In genomic region chr6:77657365-77657764, GRCh38 we compare ENCODE assay signal across 35 cellular contexts. TPM values are rescaled to one million over a fixed set of nuclear protein-coding genes. Genes with fewer than 3 reads are reported as not detected.
"Had no signal": no experiment of that assay in that cellular context is flagged by ENCODE, and none has a peak within 500 bp of the region (broad histone marks: within the 10 kb centered on the region; RNA-seq: fewer than 3 reads in every experiment).

No MANE protein-coding gene starts in this region.

- H3K9me3 ChIP-seq: ascending aorta, esophagus squamous epithelium, gastroesophageal sphincter had no signal

- H3K4me1 ChIP-seq: ascending aorta, esophagus squamous epithelium, gastroesophageal sphincter, heart right ventricle had no signal

- H3K27me3 ChIP-seq: ascending aorta, esophagus squamous epithelium, gastroesophageal sphincter, heart right ventricle had no signal

- H3K36me3 ChIP-seq: ascending aorta, esophagus squamous epithelium, gastroesophageal sphincter, heart right ventricle had no signal

- H3K4me3 ChIP-seq: ascending aorta, esophagus squamous epithelium, gastroesophageal sphincter, heart right ventricle had no signal

- H3K9me3 Mint-ChIP-seq: activated CD4-positive, alpha-beta memory T cell treated with anti-CD3 and anti-CD28 coated beads for 36 hours; activated CD4-positive, alpha-beta T cell treated with anti-CD3 and anti-CD28 coated beads, Interleukin-2, amount 10 ng/mL, durations not matched to agents 24 days and 14 days; activated naive CD4-positive, alpha-beta T cell treated with anti-CD3 and anti-CD28 coated beads for 36 hours; activated naive CD8-positive, alpha-beta T cell treated with anti-CD3 and anti-CD28 coated beads, Interleukin-2, amount 10 ng/mL, durations not matched to agents 7 days and 5 days; activated T-helper 1 cell treated with anti-CD3 and anti-CD28 coated beads, Interleukin-12 subunit alpha, Interleukin-12 subunit beta, Interleukin-2, Interleukin-4 antibody, amounts not matched to agents 30 ng/mL and 10 ng/mL and 1 ng/mL, durations not matched to agents 14 hours and 24 hours and 36 hours; T-helper 2 cell treated with Interferon-gamma antibody and Interleukin-4, amounts not matched to agents 5 μg/mL and 100 μg/mL, for 36 hours had no signal

- DNase-seq: activated CD4-positive, alpha-beta memory T cell treated with anti-CD3 and anti-CD28 coated beads for 36 hours; activated CD4-positive, alpha-beta T cell treated with anti-CD3 and anti-CD28 coated beads for 36 hours; activated CD4-positive, alpha-beta T cell treated with anti-CD3 and anti-CD28 coated beads, Interleukin-2, amount 10 ng/mL, durations not matched to agents 24 days and 14 days; activated CD4-positive, CD25-positive, alpha-beta regulatory T cell; activated CD4-positive, CD25-positive, alpha-beta regulatory T cell treated with anti-CD3 and anti-CD28 coated beads, Interleukin-2, amount 50 U/mL, for 72 hours; activated CD8-positive, alpha-beta memory T cell treated with anti-CD3 and anti-CD28 coated beads, Interleukin-2, amount 10 ng/mL, durations not matched to agents 7 days and 5 days; activated CD8-positive, alpha-beta memory T cell treated with anti-CD3 and anti-CD28 coated beads, Interleukin-2, amount 50 U/mL, for 4 hours; activated CD8-positive, alpha-beta T cell treated with anti-CD3 and anti-CD28 coated beads, Interleukin-2, amount 10 ng/mL, durations not matched to agents 7 days and 5 days; activated effector memory CD4-positive, alpha-beta T cell treated with anti-CD3 and anti-CD28 coated beads, Interleukin-2, amount 50 U/mL, for 16 hours; activated naive CD4-positive, alpha-beta T cell treated with anti-CD3 and anti-CD28 coated beads for 36 hours; activated naive CD8-positive, alpha-beta T cell treated with anti-CD3 and anti-CD28 coated beads, Interleukin-2, amount 10 ng/mL, durations not matched to agents 7 days and 5 days; activated T-cell treated with anti-CD3 and anti-CD28 coated beads, Interleukin-2, amount 50 U/mL, for 1 hour; activated T-cell treated with anti-CD3 and anti-CD28 coated beads, Interleukin-2, amount 50 U/mL, for 48 hours; caudate nucleus; effector CD8-positive, alpha-beta T cell; esophagus squamous epithelium; foreskin melanocyte; heart right ventricle; T-helper 1 cell; T-helper 17 cell; T1000 had no signal

- H3K27ac Mint-ChIP-seq: activated CD4-positive, alpha-beta memory T cell treated with anti-CD3 and anti-CD28 coated beads for 36 hours; activated CD4-positive, alpha-beta T cell treated with anti-CD3 and anti-CD28 coated beads for 36 hours; activated CD4-positive, alpha-beta T cell treated with anti-CD3 and anti-CD28 coated beads, Interleukin-2, amount 10 ng/mL, durations not matched to agents 24 days and 14 days; activated CD8-positive, alpha-beta memory T cell treated with anti-CD3 and anti-CD28 coated beads, Interleukin-2, amount 10 ng/mL, durations not matched to agents 7 days and 5 days; activated CD8-positive, alpha-beta T cell treated with anti-CD3 and anti-CD28 coated beads, Interleukin-2, amount 10 ng/mL, durations not matched to agents 7 days and 5 days; activated naive CD4-positive, alpha-beta T cell treated with anti-CD3 and anti-CD28 coated beads for 36 hours; activated naive CD4-positive, alpha-beta T cell treated with anti-CD3 and anti-CD28 coated beads, Interleukin-2, amount 50 U/mL, for 72 hours; activated naive CD8-positive, alpha-beta T cell treated with anti-CD3 and anti-CD28 coated beads, Interleukin-2, amount 10 ng/mL, durations not matched to agents 7 days and 5 days; activated T-helper 1 cell treated with anti-CD3 and anti-CD28 coated beads, Interleukin-12 subunit alpha, Interleukin-12 subunit beta, Interleukin-2, Interleukin-4 antibody, amounts not matched to agents 30 ng/mL and 10 ng/mL and 1 ng/mL, durations not matched to agents 14 hours and 24 hours and 36 hours; activated T-helper 2 cell treated with anti-CD3 and anti-CD28 coated beads, Interferon-gamma antibody, Interleukin-2, Interleukin-4, amounts not matched to agents 10 μg/mL and 5 μg/mL and 100 μg/mL, durations not matched to agents 14 hours and 24 hours and 36 hours; T-helper 17 cell; T-helper 2 cell treated with Interferon-gamma antibody and Interleukin-4, amounts not matched to agents 5 μg/mL and 100 μg/mL, for 36 hours had no signal

- H3K4me3 Mint-ChIP-seq: activated CD4-positive, alpha-beta memory T cell treated with anti-CD3 and anti-CD28 coated beads for 36 hours; activated CD4-positive, alpha-beta T cell treated with anti-CD3 and anti-CD28 coated beads for 36 hours; activated CD4-positive, alpha-beta T cell treated with anti-CD3 and anti-CD28 coated beads, Interleukin-2, amount 10 ng/mL, durations not matched to agents 24 days and 14 days; activated CD8-positive, alpha-beta memory T cell treated with anti-CD3 and anti-CD28 coated beads, Interleukin-2, amount 10 ng/mL, durations not matched to agents 7 days and 5 days; activated CD8-positive, alpha-beta T cell treated with anti-CD3 and anti-CD28 coated beads, Interleukin-2, amount 10 ng/mL, durations not matched to agents 7 days and 5 days; activated naive CD4-positive, alpha-beta T cell treated with anti-CD3 and anti-CD28 coated beads for 36 hours; activated naive CD8-positive, alpha-beta T cell treated with anti-CD3 and anti-CD28 coated beads, Interleukin-2, amount 10 ng/mL, durations not matched to agents 7 days and 5 days; activated T-helper 1 cell treated with anti-CD3 and anti-CD28 coated beads, Interleukin-12 subunit alpha, Interleukin-12 subunit beta, Interleukin-2, Interleukin-4 antibody, amounts not matched to agents 30 ng/mL and 10 ng/mL and 1 ng/mL, durations not matched to agents 14 hours and 24 hours and 36 hours; T-helper 17 cell; T-helper 2 cell treated with Interferon-gamma antibody and Interleukin-4, amounts not matched to agents 5 μg/mL and 100 μg/mL, for 36 hours had no signal

- ATAC-seq: activated CD4-positive, alpha-beta T cell treated with anti-CD3 and anti-CD28 coated beads for 36 hours; activated CD8-positive, alpha-beta memory T cell treated with anti-CD3 and anti-CD28 coated beads, Interleukin-2, amount 10 ng/mL, durations not matched to agents 7 days and 5 days; activated CD8-positive, alpha-beta T cell treated with anti-CD3 and anti-CD28 coated beads, Interleukin-2, amount 10 ng/mL, durations not matched to agents 7 days and 5 days; activated naive CD4-positive, alpha-beta T cell treated with anti-CD3 and anti-CD28 coated beads, Interleukin-2, amount 50 U/mL, for 72 hours; gastroesophageal sphincter; heart right ventricle; T-helper 17 cell had no signal

- H3K4me1 Mint-ChIP-seq: activated CD4-positive, alpha-beta T cell treated with anti-CD3 and anti-CD28 coated beads for 36 hours; activated CD4-positive, alpha-beta T cell treated with anti-CD3 and anti-CD28 coated beads, Interleukin-2, amount 10 ng/mL, durations not matched to agents 24 days and 14 days; activated CD8-positive, alpha-beta memory T cell treated with anti-CD3 and anti-CD28 coated beads, Interleukin-2, amount 10 ng/mL, durations not matched to agents 7 days and 5 days; activated naive CD8-positive, alpha-beta T cell treated with anti-CD3 and anti-CD28 coated beads, Interleukin-2, amount 10 ng/mL, durations not matched to agents 7 days and 5 days; T-helper 17 cell had no signal

- H3K36me3 Mint-ChIP-seq: activated CD4-positive, alpha-beta memory T cell treated with anti-CD3 and anti-CD28 coated beads for 36 hours; activated CD8-positive, alpha-beta memory T cell treated with anti-CD3 and anti-CD28 coated beads, Interleukin-2, amount 10 ng/mL, durations not matched to agents 7 days and 5 days; activated naive CD8-positive, alpha-beta T cell treated with anti-CD3 and anti-CD28 coated beads, Interleukin-2, amount 10 ng/mL, durations not matched to agents 7 days and 5 days had no signal

- H3K27me3 Mint-ChIP-seq: activated CD4-positive, alpha-beta memory T cell treated with anti-CD3 and anti-CD28 coated beads for 36 hours; activated CD4-positive, alpha-beta T cell treated with anti-CD3 and anti-CD28 coated beads for 36 hours; activated CD4-positive, alpha-beta T cell treated with anti-CD3 and anti-CD28 coated beads, Interleukin-2, amount 10 ng/mL, durations not matched to agents 24 days and 14 days; activated CD8-positive, alpha-beta memory T cell treated with anti-CD3 and anti-CD28 coated beads, Interleukin-2, amount 10 ng/mL, durations not matched to agents 7 days and 5 days; activated naive CD8-positive, alpha-beta T cell treated with anti-CD3 and anti-CD28 coated beads, Interleukin-2, amount 10 ng/mL, durations not matched to agents 7 days and 5 days; T-helper 17 cell had no signal

- H3K27ac ChIP-seq: ascending aorta, epithelial cell of prostate, esophagus squamous epithelium, gastroesophageal sphincter, heart right ventricle had no signal

RNA-seq across cellular contexts. Expression of gene MEI4, which starts 4.5 kb away (rescaled TPM):
- total RNA-seq: activated CD4-positive, alpha-beta memory T cell treated with anti-CD3 and anti-CD28 coated beads for 36 hours; activated CD4-positive, alpha-beta T cell treated with anti-CD3 and anti-CD28 coated beads for 36 hours; activated CD4-positive, alpha-beta T cell treated with anti-CD3 and anti-CD28 coated beads, Interleukin-2, amount 10 ng/mL, durations not matched to agents 24 days and 14 days; activated CD8-positive, alpha-beta memory T cell treated with anti-CD3 and anti-CD28 coated beads for 36 hours; activated CD8-positive, alpha-beta memory T cell treated with anti-CD3 and anti-CD28 coated beads, Interleukin-2, amount 10 ng/mL, durations not matched to agents 7 days and 5 days; activated CD8-positive, alpha-beta T cell treated with anti-CD3 and anti-CD28 coated beads, Interleukin-2, amount 10 ng/mL, durations not matched to agents 7 days and 5 days; activated naive CD4-positive, alpha-beta T cell treated with anti-CD3 and anti-CD28 coated beads for 36 hours; activated naive CD4-positive, alpha-beta T cell treated with anti-CD3 and anti-CD28 coated beads, Interleukin-2, amount 50 U/mL, for 72 hours; activated naive CD8-positive, alpha-beta T cell treated with anti-CD3 and anti-CD28 coated beads, Interleukin-2, amount 10 ng/mL, durations not matched to agents 7 days and 5 days; activated T-helper 1 cell treated with anti-CD3 and anti-CD28 coated beads, Interleukin-12 subunit alpha, Interleukin-12 subunit beta, Interleukin-2, Interleukin-4 antibody, amounts not matched to agents 30 ng/mL and 10 ng/mL and 1 ng/mL, durations not matched to agents 14 hours and 24 hours and 36 hours; activated T-helper 2 cell treated with anti-CD3 and anti-CD28 coated beads, Interferon-gamma antibody, Interleukin-2, Interleukin-4, amounts not matched to agents 10 μg/mL and 5 μg/mL and 100 μg/mL, durations not matched to agents 14 hours and 24 hours and 36 hours; ascending aorta; chondrocyte; dermis microvascular lymphatic vessel endothelial cell; endothelial cell of umbilical vein; esophagus squamous epithelium; fibroblast of lung; fibroblast of villous mesenchyme; glomerular endothelial cell had no signal
